Comparison of ENCODE assay signal across 21 cellular contexts in genomic region chr1:219041819-219042218, GRCh38.
A peak's percentile ranks its signal among the peaks of the same experiment; 100 is the strongest.
DNase-seq lines count a peak whose midpoint lies in the region; ATAC-seq and TF ChIP-seq lines count a peak whose summit lies in the region.
"Had no signal": no experiment of that assay in that cellular context is flagged by ENCODE, and none has a peak within 500 bp of the region (broad histone marks: within the 10 kb centered on the region; RNA-seq: fewer than 3 reads in every experiment).

No MANE protein-coding gene starts in this region.

- TF ChIP-seq CTCF in MCF 10A (IDR thresholded peaks at IDR 0.05; ENCODE audit: unreplicated experiment) (no peak), breast epithelium (IDR thresholded peaks at IDR 0.05) (no peak), astrocyte of the spinal cord (IDR thresholded peaks at IDR 0.05; ENCODE audit: low read depth, low read length) (no peak), fibroblast of the aortic adventitia (IDR thresholded peaks at IDR 0.05; ENCODE audit: insufficient read depth, low read length) (no peak)

- H3K4me3 ChIP-seq in breast epithelium (no peak overlapping the region), astrocyte of the spinal cord (ENCODE audit: low read depth, low read length) (no peak overlapping the region), fibroblast of the aortic adventitia (ENCODE audit: low read depth, low read length) (no peak overlapping the region)
- H3K4me3 ChIP-seq: lower lobe of right lung, spleen had no signal

- no peak for TF ChIP-seq POLR2A in breast epithelium (IDR thresholded peaks at IDR 0.05)

- DNase-seq in MCF 10A (ENCODE audit: unreplicated experiment): peak; percentile 13
- DNase-seq in breast epithelium (ENCODE audit: low spot score in 2 of 2): no peak
- peak; percentile 68 for DNase-seq in astrocyte of the spinal cord (ENCODE audit: low read depth, low spot score)
- DNase-seq in fibroblast of the aortic adventitia (ENCODE audit: low read depth): peak; percentile 98
- DNase-seq in stromal cell of bone marrow (ENCODE audit: low read depth): peak; percentile 18
- no peak for DNase-seq in stimulated activated naive CD4-positive, alpha-beta T cell (lab: John Stamatoyannopoulos, UW)
- DNase-seq in UCSD-AML1 (lab: John Stamatoyannopoulos, UW; ENCODE audit: unreplicated experiment): no peak
- DNase-seq: activated CD4-positive, alpha-beta T cell treated with anti-CD3 and anti-CD28 coated beads, Interleukin-2, amount 50 U/mL, for 1 hour; activated naive CD4-positive, alpha-beta T cell; BE2C; cortex of kidney; lower lobe of right lung; MM.1S; natural killer cell; NCI-H146; NCI-H345; spleen had no signal

- no peaks in the 10 kb centered on the region for H3K4me1 ChIP-seq in breast epithelium
- H3K4me1 ChIP-seq: BE2C, lower lobe of right lung, spleen had no signal

- no peaks in the 10 kb centered on the region for H3K9me3 ChIP-seq in breast epithelium
- H3K9me3 ChIP-seq: BE2C, lower lobe of right lung, spleen had no signal

- no peaks in the 10 kb centered on the region for H3K36me3 ChIP-seq in breast epithelium
- H3K36me3 ChIP-seq: BE2C, lower lobe of right lung, spleen had no signal

- CTCF ChIA-PET in MCF 10A (lab: Yijun Ruan, JAX): no interaction called here

- in situ Hi-C loops in astrocyte of the spinal cord (cut with HindIII; ENCODE audit: low sequenced_read_pairs): no loop called here

- no peak overlapping the region for H3K27ac Mint-ChIP-seq in MCF 10A (ENCODE audit: low read depth, unreplicated experiment)
- H3K27ac Mint-ChIP-seq: natural killer cell had no signal

- intact Hi-C loops in MCF 10A (cut with micrococcal nuclease): no loop called here
- intact Hi-C loops in breast epithelium (cut with DNase I; ENCODE audit: low total_unique reads): no loop called here

- no peaks in the 10 kb centered on the region for H3K9me3 Mint-ChIP-seq in MCF 10A (ENCODE audit: unreplicated experiment)

- no TSS peak for BruUV-seq in MCF 10A (replicated peaks; lab: Mats Ljungman, UMichigan)

- POLR2A ChIA-PET in MCF 10A (lab: Yijun Ruan, JAX): no interaction called here

- H3K27me3 ChIP-seq in breast epithelium: no peaks in the 10 kb centered on the region
- H3K27me3 ChIP-seq: BE2C, spleen had no signal

- H3K36me3 Mint-ChIP-seq in MCF 10A (ENCODE audit: insufficient read depth, unreplicated experiment): no peaks in the 10 kb centered on the region
- H3K36me3 Mint-ChIP-seq: natural killer cell had no signal

- H3K4me1 Mint-ChIP-seq in MCF 10A (ENCODE audit: insufficient read depth, unreplicated experiment): peaks cover 5% of the 10 kb centered on the region
- H3K4me1 Mint-ChIP-seq: natural killer cell had no signal

- H3K27ac ChIP-seq in breast epithelium: no peak overlapping the region
- H3K27ac ChIP-seq: 22Rv1, lower lobe of right lung, RWPE1, spleen had no signal

- no peak overlapping the region for H3K4me3 Mint-ChIP-seq in MCF 10A (ENCODE audit: unreplicated experiment)
- H3K4me3 Mint-ChIP-seq: natural killer cell had no signal

- H3K27me3 Mint-ChIP-seq in MCF 10A (ENCODE audit: insufficient read depth, unreplicated experiment): no peaks in the 10 kb centered on the region

- ATAC-seq in HG02763 (IDR thresholded peaks at IDR 0.05; ENCODE audit: unreplicated experiment): no peak
- ATAC-seq: HepG2, lower lobe of right lung, natural killer cell had no signal

Comparison
In these comparisons a context has a peak if more than half of its experiments do, and no peak if none do; other contexts are left out.
1. DNase-seq: peak in MCF 10A (single experiment), astrocyte of the spinal cord (single experiment), fibroblast of the aortic adventitia (single experiment) and stromal cell of bone marrow (single experiment); none in breast epithelium (0 of 2), stimulated activated naive CD4-positive, alpha-beta T cell (0 of 6) and UCSD-AML1 (single experiment).